Comparison of ENCODE assay signal across 36 cellular contexts in genomic region chr10:103723557-103723956, GRCh38.
"Had no signal": no experiment of that assay in that cellular context is flagged by ENCODE, and none has a peak within 500 bp of the region (broad histone marks: within the 10 kb centered on the region; RNA-seq: fewer than 3 reads in every experiment).

No MANE protein-coding gene starts in this region.

- H3K27me3 Mint-ChIP-seq: activated CD4-positive, alpha-beta memory T cell treated with anti-CD3 and anti-CD28 coated beads for 36 hours; activated CD4-positive, alpha-beta T cell treated with anti-CD3 and anti-CD28 coated beads, Interleukin-2, amount 10 ng/mL, durations not matched to agents 24 days and 14 days; activated CD8-positive, alpha-beta T cell treated with anti-CD3 and anti-CD28 coated beads for 36 hours; activated naive CD8-positive, alpha-beta T cell treated with anti-CD3 and anti-CD28 coated beads for 36 hours; activated T-helper 17 cell treated with anti-CD3 and anti-CD28 coated beads, Interleukin-2, amount 50 U/mL, for 72 hours; central memory CD8-positive, alpha-beta T cell had no signal

- H3K4me3 Mint-ChIP-seq: activated B cell treated with CpG ODN at 0.5 μM for 24 hours; activated CD4-positive, alpha-beta memory T cell treated with anti-CD3 and anti-CD28 coated beads for 36 hours; activated CD4-positive, alpha-beta T cell treated with anti-CD3 and anti-CD28 coated beads, Interleukin-2, amount 10 ng/mL, durations not matched to agents 24 days and 14 days; activated CD8-positive, alpha-beta T cell treated with anti-CD3 and anti-CD28 coated beads for 36 hours; activated naive CD4-positive, alpha-beta T cell treated with anti-CD3 and anti-CD28 coated beads for 36 hours; activated naive CD8-positive, alpha-beta T cell treated with anti-CD3 and anti-CD28 coated beads for 36 hours; activated T-cell treated with anti-CD3 and anti-CD28 coated beads, Interleukin-2, amount 50 U/mL, for 4 hours; activated T-cell treated with anti-CD3 and anti-CD28 coated beads, Interleukin-2, amount 50 U/mL, for 72 hours; activated T-helper 1 cell treated with anti-CD3 and anti-CD28 coated beads, Interleukin-12 subunit alpha, Interleukin-12 subunit beta, Interleukin-2, Interleukin-4 antibody, amounts not matched to agents 30 ng/mL and 10 ng/mL and 1 ng/mL, durations not matched to agents 14 hours and 24 hours and 36 hours; activated T-helper 17 cell treated with anti-CD3 and anti-CD28 coated beads, Interleukin-2, amount 50 U/mL, for 72 hours; central memory CD8-positive, alpha-beta T cell; T-helper 1 cell treated with Interleukin-12 subunit alpha and Interleukin-12 subunit beta and Interleukin-4 antibody, amounts not matched to agents 30 μg/mL and 1 μg/mL, for 36 hours; T-helper 2 cell treated with Interferon-gamma antibody and Interleukin-4, amounts not matched to agents 5 μg/mL and 100 μg/mL, for 36 hours had no signal

- H3K4me1 ChIP-seq: adrenal gland, body of pancreas, breast epithelium had no signal

- H3K36me3 Mint-ChIP-seq: activated CD4-positive, alpha-beta memory T cell treated with anti-CD3 and anti-CD28 coated beads for 36 hours; activated naive CD4-positive, alpha-beta T cell treated with anti-CD3 and anti-CD28 coated beads, Interleukin-2, amount 50 U/mL, for 72 hours; activated naive CD8-positive, alpha-beta T cell treated with anti-CD3 and anti-CD28 coated beads for 36 hours had no signal

- H3K36me3 ChIP-seq: adrenal gland, brain microvascular endothelial cell, breast epithelium had no signal

- H3K27ac ChIP-seq: adrenal gland, body of pancreas, brain microvascular endothelial cell, breast epithelium, VCaP had no signal

- H3K4me3 ChIP-seq: adrenal gland, body of pancreas, breast epithelium had no signal

- H3K4me1 Mint-ChIP-seq: activated B cell treated with CpG ODN at 0.5 μM for 24 hours; central memory CD8-positive, alpha-beta T cell had no signal

- H3K27ac Mint-ChIP-seq: activated B cell treated with CpG ODN at 0.5 μM for 24 hours; activated CD4-positive, alpha-beta memory T cell treated with anti-CD3 and anti-CD28 coated beads for 36 hours; activated CD4-positive, alpha-beta T cell treated with anti-CD3 and anti-CD28 coated beads, Interleukin-2, amount 10 ng/mL, durations not matched to agents 24 days and 14 days; activated CD8-positive, alpha-beta T cell treated with anti-CD3 and anti-CD28 coated beads for 36 hours; activated naive CD4-positive, alpha-beta T cell treated with anti-CD3 and anti-CD28 coated beads for 36 hours; activated naive CD4-positive, alpha-beta T cell treated with anti-CD3 and anti-CD28 coated beads, Interleukin-2, amount 50 U/mL, for 72 hours; activated naive CD8-positive, alpha-beta T cell treated with anti-CD3 and anti-CD28 coated beads for 36 hours; activated T-cell treated with anti-CD3 and anti-CD28 coated beads, Interleukin-2, amount 50 U/mL, for 72 hours; activated T-helper 1 cell treated with anti-CD3 and anti-CD28 coated beads, Interleukin-12 subunit alpha, Interleukin-12 subunit beta, Interleukin-2, Interleukin-4 antibody, amounts not matched to agents 30 ng/mL and 10 ng/mL and 1 ng/mL, durations not matched to agents 14 hours and 24 hours and 36 hours; T-helper 1 cell treated with Interleukin-12 subunit alpha and Interleukin-12 subunit beta and Interleukin-4 antibody, amounts not matched to agents 30 μg/mL and 1 μg/mL, for 36 hours; T-helper 2 cell treated with Interferon-gamma antibody and Interleukin-4, amounts not matched to agents 5 μg/mL and 100 μg/mL, for 36 hours had no signal

- DNase-seq: activated B cell treated with CpG ODN at 0.5 μM for 24 hours; activated CD4-positive, alpha-beta memory T cell treated with anti-CD3 and anti-CD28 coated beads for 36 hours; activated CD4-positive, alpha-beta T cell treated with anti-CD3 and anti-CD28 coated beads for 4 hours; activated CD4-positive, alpha-beta T cell treated with anti-CD3 and anti-CD28 coated beads, Interleukin-2, amount 10 ng/mL, durations not matched to agents 24 days and 14 days; activated CD4-positive, alpha-beta T cell treated with anti-CD3 and anti-CD28 coated beads, Interleukin-2, amount 50 U/mL, for 1 hour; activated CD4-positive, alpha-beta T cell treated with anti-CD3 and anti-CD28 coated beads, Interleukin-2, amount 50 U/mL, for 4 hours; activated CD4-positive, CD25-positive, alpha-beta regulatory T cell treated with anti-CD3 and anti-CD28 coated beads, Interleukin-2, amount 50 U/mL, for 72 hours; activated CD8-positive, alpha-beta memory T cell treated with anti-CD3 and anti-CD28 coated beads, Interleukin-2, amount 50 U/mL, for 4 hours; activated CD8-positive, alpha-beta T cell treated with anti-CD3 and anti-CD28 coated beads for 36 hours; activated effector memory CD4-positive, alpha-beta T cell treated with anti-CD3 and anti-CD28 coated beads, Interleukin-2, amount 50 U/mL, for 16 hours; activated gamma-delta T cell treated with Interleukin-2 at 50 U/mL for 16 hours; activated naive CD4-positive, alpha-beta T cell; activated naive CD4-positive, alpha-beta T cell treated with anti-CD3 and anti-CD28 coated beads for 36 hours; activated naive CD4-positive, alpha-beta T cell treated with anti-CD3 and anti-CD28 coated beads, Interleukin-2, amount 50 U/mL, for 16 hours; activated naive CD8-positive, alpha-beta T cell treated with anti-CD3 and anti-CD28 coated beads for 36 hours; activated T-cell treated with anti-CD3 and anti-CD28 coated beads for 4 hours; activated T-cell treated with anti-CD3 and anti-CD28 coated beads, Interleukin-2, amount 50 U/mL, for 1 hour; activated T-cell treated with anti-CD3 and anti-CD28 coated beads, Interleukin-2, amount 50 U/mL, for 4 hours; activated T-cell treated with anti-CD3 and anti-CD28 coated beads, Interleukin-2, amount 50 U/mL, for 72 hours; adrenal gland; amniotic stem cell; aorta; body of pancreas; brain microvascular endothelial cell; caudate nucleus; T-helper 1 cell; T-helper 2 cell; T-helper 9 cell had no signal

- ATAC-seq: activated CD8-positive, alpha-beta T cell treated with anti-CD3 and anti-CD28 coated beads for 36 hours; activated naive CD4-positive, alpha-beta T cell treated with anti-CD3 and anti-CD28 coated beads, Interleukin-2, amount 50 U/mL, for 72 hours; activated T-cell treated with anti-CD3 and anti-CD28 coated beads, Interleukin-2, amount 50 U/mL, for 4 hours; activated T-cell treated with anti-CD3 and anti-CD28 coated beads, Interleukin-2, amount 50 U/mL, for 72 hours; activated T-helper 17 cell treated with anti-CD3 and anti-CD28 coated beads, Interleukin-2, amount 50 U/mL, for 72 hours; body of pancreas had no signal

- H3K9me3 Mint-ChIP-seq: activated B cell treated with CpG ODN at 0.5 μM for 24 hours; activated CD4-positive, alpha-beta memory T cell treated with anti-CD3 and anti-CD28 coated beads for 36 hours; activated CD4-positive, alpha-beta T cell treated with anti-CD3 and anti-CD28 coated beads, Interleukin-2, amount 10 ng/mL, durations not matched to agents 24 days and 14 days; activated CD8-positive, alpha-beta T cell treated with anti-CD3 and anti-CD28 coated beads for 36 hours; activated naive CD4-positive, alpha-beta T cell treated with anti-CD3 and anti-CD28 coated beads for 36 hours; activated naive CD4-positive, alpha-beta T cell treated with anti-CD3 and anti-CD28 coated beads, Interleukin-2, amount 50 U/mL, for 72 hours; activated naive CD8-positive, alpha-beta T cell treated with anti-CD3 and anti-CD28 coated beads for 36 hours; activated T-cell treated with anti-CD3 and anti-CD28 coated beads, Interleukin-2, amount 50 U/mL, for 4 hours; activated T-cell treated with anti-CD3 and anti-CD28 coated beads, Interleukin-2, amount 50 U/mL, for 72 hours; activated T-helper 1 cell treated with anti-CD3 and anti-CD28 coated beads, Interleukin-12 subunit alpha, Interleukin-12 subunit beta, Interleukin-2, Interleukin-4 antibody, amounts not matched to agents 30 ng/mL and 10 ng/mL and 1 ng/mL, durations not matched to agents 14 hours and 24 hours and 36 hours; activated T-helper 17 cell treated with anti-CD3 and anti-CD28 coated beads, Interleukin-2, amount 50 U/mL, for 72 hours; central memory CD8-positive, alpha-beta T cell; T-helper 1 cell treated with Interleukin-12 subunit alpha and Interleukin-12 subunit beta and Interleukin-4 antibody, amounts not matched to agents 30 μg/mL and 1 μg/mL, for 36 hours; T-helper 2 cell treated with Interferon-gamma antibody and Interleukin-4, amounts not matched to agents 5 μg/mL and 100 μg/mL, for 36 hours had no signal

- H3K9me3 ChIP-seq: adrenal gland, body of pancreas, breast epithelium had no signal

- H3K27me3 ChIP-seq: adrenal gland, body of pancreas, brain microvascular endothelial cell, breast epithelium had no signal
